In genomic region chr5:98578438-98578837, GRCh38 we compare ENCODE assay signal across 5 cellular contexts.
"Had no signal": no experiment of that assay in that cellular context is flagged by ENCODE, and none has a peak within 500 bp of the region (broad histone marks: within the 10 kb centered on the region; RNA-seq: fewer than 3 reads in every experiment).

No MANE protein-coding gene starts in this region.

- DNase-seq: KBM-7, KG1 had no signal

- FAIRE-seq: HTR-8/SVneo had no signal

- H3K9ac ChIP-seq: KMS-11 had no signal

- H3K4me2 ChIP-seq: KMS-11 had no signal

- H3K27ac ChIP-seq: HL-60, KMS-11 had no signal
